Comparison of ENCODE assay signal across 9 cellular contexts in the genomic region with DNA sequence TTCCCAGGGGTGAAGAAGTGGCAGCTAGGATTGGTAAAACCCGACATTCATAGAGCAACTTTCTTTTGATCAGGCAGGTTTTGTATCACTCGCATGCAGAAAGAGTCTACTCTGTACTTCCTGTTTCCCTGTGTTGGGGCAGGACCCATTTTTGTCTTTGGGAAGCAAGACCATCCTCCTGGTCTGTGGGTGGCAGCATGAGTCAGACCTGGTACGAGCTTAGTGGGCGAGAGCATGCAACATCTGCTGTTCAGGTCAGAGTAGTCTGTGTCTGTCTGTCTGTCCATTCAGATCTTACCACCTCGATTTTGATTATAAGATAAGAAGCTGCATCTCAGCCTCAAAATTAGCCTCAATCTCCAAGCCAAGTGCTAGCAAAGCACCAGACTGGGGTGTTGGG.
A peak's percentile ranks its signal among the peaks of the same experiment; 100 is the strongest.
DNase-seq lines count a peak whose midpoint lies in the region; ATAC-seq, FAIRE-seq and TF ChIP-seq lines count a peak whose summit lies in the region.
"Had no signal": no experiment of that assay in that cellular context is flagged by ENCODE, and none has a peak within 500 bp of the region (broad histone marks: within the 10 kb centered on the region; RNA-seq: fewer than 3 reads in every experiment).

No MANE protein-coding gene starts in this region.

- TF ChIP-seq CTCF in kidney (IDR thresholded peaks at IDR 0.05; ENCODE audit: borderline replicate concordance, extremely low read depth, insufficient read depth) (no peak), sigmoid colon (IDR thresholded peaks at IDR 0.05) (no peak)

- 48 to 63% methylated on average over 5 of the region's 5 CpGs for WGBS in sigmoid colon, 2 donors

- DNase-seq in left cardiac atrium = no peak
- no peak for DNase-seq in Right ventricle myocardium superior
- peak; percentile 43 to 50 for DNase-seq in activated CD4-positive, alpha-beta T cell treated with anti-CD3 and anti-CD28 coated beads, Interleukin-2, amount 50 U/mL, for 4 hours
- DNase-seq in kidney = peak; percentile 27
- peak; percentile 41 for DNase-seq in urothelium cell line (ENCODE audit: low spot score)
- DNase-seq in HAP-1 (ENCODE audit: low spot score in 2 of 2) = no peak
- no peak for DNase-seq in sigmoid colon
- no peak for DNase-seq in D341Med (ENCODE audit: low spot score)

- H3K36me3 ChIP-seq in kidney (ENCODE audit: control insufficient read depth in 1 of 2, insufficient read depth in 2 of 2, low read length in 2 of 2) (no peaks in the 10 kb centered on the region), HAP-1 (replicated peaks) (no peaks in the 10 kb centered on the region), sigmoid colon (peaks cover 0 to 5% (median 2%) of the 10 kb centered on the region in 4 donors)

- no peak overlapping the region for H3K9ac ChIP-seq in kidney (ENCODE audit: low read length in 2 of 2)

- H3K27me3 ChIP-seq in HAP-1 (ENCODE audit: low read depth) (no peaks in the 10 kb centered on the region), sigmoid colon (no peaks in the 10 kb centered on the region)

- TF ChIP-seq EP300 in sigmoid colon (IDR thresholded peaks at IDR 0.05) = no peak

- H3K27ac ChIP-seq in kidney (ENCODE audit: low read depth in 2 of 2, low read length in 2 of 2) (no peak overlapping the region), sigmoid colon (peak overlapping the region in 2 of 4 donors; percentile 21 to 39)

- intact Hi-C loops in left cardiac atrium (cut with DNase I) = no loop called here
- intact Hi-C loops in Right ventricle myocardium superior (cut with DNase I) = no loop called here
- intact Hi-C loops in kidney (cut with DNase I) = no loop called here
- intact Hi-C loops in sigmoid colon (cut with DNase I) = loop anchor here (5.0 kb wide), 1 partner anchor 108 kb away; no protein-coding TSS in a partner anchor

- ATAC-seq in left cardiac atrium = peak; percentile 39 to 70
- no peak for ATAC-seq in Right ventricle myocardium superior (ENCODE audit: poor library complexity)

- peaks cover 0 to 12% of the 10 kb centered on the region in 2 donors for H3K4me1 ChIP-seq in kidney (ENCODE audit: control insufficient read depth in 1 of 2, insufficient read depth in 1 of 2, low read depth in 1 of 2, low read length in 2 of 2)
- no peaks in the 10 kb centered on the region for H3K4me1 ChIP-seq in HAP-1
- H3K4me1 ChIP-seq in sigmoid colon = peaks cover 0 to 59% (median 45%) of the 10 kb centered on the region in 4 donors

- in situ Hi-C loops in HAP-1 (cut with MboI; ENCODE audit: low sequenced_read_pairs) = no loop called here

- H3K4me3 ChIP-seq in kidney (ENCODE audit: low read length in 2 of 2) (no peak overlapping the region), HAP-1 (no peak overlapping the region), sigmoid colon (no peak overlapping the region)

- no peak for TF ChIP-seq POLR2A in sigmoid colon (IDR thresholded peaks at IDR 0.05)

- no peak for FAIRE-seq in kidney (lab: Jason Lieb, UNC)
- no peak for FAIRE-seq in urothelium cell line (lab: Jason Lieb, UNC)
- FAIRE-seq: bronchial epithelial cell had no signal

- H3K9me3 ChIP-seq in kidney (ENCODE audit: control insufficient read depth in 1 of 2, low read length in 2 of 2) (no peaks in the 10 kb centered on the region), HAP-1 (no peaks in the 10 kb centered on the region), sigmoid colon (no peaks in the 10 kb centered on the region)

Comparison
In these comparisons a context has a peak if more than half of its experiments do, and no peak if none do; other contexts are left out.
1. DNase-seq: peak in activated CD4-positive, alpha-beta T cell treated with anti-CD3 and anti-CD28 coated beads, Interleukin-2, amount 50 U/mL, for 4 hours (2 of 2), kidney (single experiment) and urothelium cell line (single experiment); none in left cardiac atrium (single experiment), Right ventricle myocardium superior (single experiment), HAP-1 (0 of 2), sigmoid colon (single experiment) and D341Med (single experiment).